1 cellular context compared by ENCODE assay signal in genomic region chr5:16741007-16741406, GRCh38.
TF ChIP-seq lines count a peak whose summit lies in the region.

No MANE protein-coding gene starts in this region.

TF ChIP-seq in HCT116, 20 proteins besides CTCF, POLR2A, EP300 and RAD21 (continued from another document):
- TF ChIP-seq, protein P1, sequence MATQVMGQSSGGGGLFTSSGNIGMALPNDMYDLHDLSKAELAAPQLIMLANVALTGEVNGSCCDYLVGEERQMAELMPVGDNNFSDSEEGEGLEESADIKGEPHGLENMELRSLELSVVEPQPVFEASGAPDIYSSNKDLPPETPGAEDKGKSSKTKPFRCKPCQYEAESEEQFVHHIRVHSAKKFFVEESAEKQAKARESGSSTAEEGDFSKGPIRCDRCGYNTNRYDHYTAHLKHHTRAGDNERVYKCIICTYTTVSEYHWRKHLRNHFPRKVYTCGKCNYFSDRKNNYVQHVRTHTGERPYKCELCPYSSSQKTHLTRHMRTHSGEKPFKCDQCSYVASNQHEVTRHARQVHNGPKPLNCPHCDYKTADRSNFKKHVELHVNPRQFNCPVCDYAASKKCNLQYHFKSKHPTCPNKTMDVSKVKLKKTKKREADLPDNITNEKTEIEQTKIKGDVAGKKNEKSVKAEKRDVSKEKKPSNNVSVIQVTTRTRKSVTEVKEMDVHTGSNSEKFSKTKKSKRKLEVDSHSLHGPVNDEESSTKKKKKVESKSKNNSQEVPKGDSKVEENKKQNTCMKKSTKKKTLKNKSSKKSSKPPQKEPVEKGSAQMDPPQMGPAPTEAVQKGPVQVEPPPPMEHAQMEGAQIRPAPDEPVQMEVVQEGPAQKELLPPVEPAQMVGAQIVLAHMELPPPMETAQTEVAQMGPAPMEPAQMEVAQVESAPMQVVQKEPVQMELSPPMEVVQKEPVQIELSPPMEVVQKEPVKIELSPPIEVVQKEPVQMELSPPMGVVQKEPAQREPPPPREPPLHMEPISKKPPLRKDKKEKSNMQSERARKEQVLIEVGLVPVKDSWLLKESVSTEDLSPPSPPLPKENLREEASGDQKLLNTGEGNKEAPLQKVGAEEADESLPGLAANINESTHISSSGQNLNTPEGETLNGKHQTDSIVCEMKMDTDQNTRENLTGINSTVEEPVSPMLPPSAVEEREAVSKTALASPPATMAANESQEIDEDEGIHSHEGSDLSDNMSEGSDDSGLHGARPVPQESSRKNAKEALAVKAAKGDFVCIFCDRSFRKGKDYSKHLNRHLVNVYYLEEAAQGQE (IDR thresholded peaks at IDR 0.05; ENCODE audit: low read depth) = no peak
- TF ChIP-seq EZH2phosphoT487 (IDR thresholded peaks at IDR 0.05; ENCODE audit: borderline replicate concordance) (no peak), EZH2 (IDR thresholded peaks at IDR 0.05) (no peak), FOSL1 (IDR thresholded peaks at IDR 0.05; ENCODE audit: low read depth) (no peak), SRF (IDR thresholded peaks at IDR 0.05; ENCODE audit: low read depth) (no peak), ELF1 (IDR thresholded peaks at IDR 0.05; ENCODE audit: borderline replicate concordance, low read depth) (no peak)
- TF ChIP-seq, protein P2, sequence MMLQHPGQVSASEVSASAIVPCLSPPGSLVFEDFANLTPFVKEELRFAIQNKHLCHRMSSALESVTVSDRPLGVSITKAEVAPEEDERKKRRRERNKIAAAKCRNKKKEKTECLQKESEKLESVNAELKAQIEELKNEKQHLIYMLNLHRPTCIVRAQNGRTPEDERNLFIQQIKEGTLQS (IDR thresholded peaks at IDR 0.05) = no peak
